ENCODE assay signal across 9 cellular contexts in the genomic region with DNA sequence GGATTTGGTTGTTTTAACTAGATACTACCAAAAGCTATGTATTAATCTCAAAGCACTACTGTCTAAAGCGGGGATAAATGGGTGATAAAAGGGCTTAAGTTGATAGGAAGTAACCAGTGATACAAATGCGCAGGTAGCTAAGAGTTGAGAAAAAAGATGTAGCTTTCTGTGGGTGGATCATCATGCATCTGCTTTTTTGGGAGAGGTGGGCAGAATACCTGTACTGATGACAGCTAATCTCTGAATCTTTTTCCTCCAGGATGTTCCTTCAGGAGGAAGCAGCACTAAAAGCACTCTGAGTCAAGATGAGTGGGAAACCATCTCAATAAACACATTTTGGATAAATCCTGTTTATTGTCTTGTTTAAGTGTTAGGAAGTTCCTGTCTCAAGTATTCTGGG. TPM values are rescaled to one million over a fixed set of nuclear protein-coding genes. Genes with fewer than 3 reads are reported as not detected.
DNase-seq lines count a peak whose midpoint lies in the region; ATAC-seq and TF ChIP-seq lines count a peak whose summit lies in the region.
"Had no signal": no experiment of that assay in that cellular context is flagged by ENCODE, and none has a peak within 500 bp of the region (broad histone marks: within the 10 kb centered on the region; RNA-seq: fewer than 3 reads in every experiment).

No MANE protein-coding gene starts in this region.

- intact Hi-C loops in esophagus squamous epithelium (cut with DNase I) (no loop called here), psoas muscle (cut with DNase I) (loop anchor here in 1 of 2 donors (10.0 kb wide), 1 partner anchor 283 kb away; the partner anchor contains the start of gene HAX1)

- H3K4me1 ChIP-seq in SJSA1 (replicated peaks), result peaks cover 22% of the 10 kb centered on the region
- H3K4me1 ChIP-seq in esophagus squamous epithelium, result peaks cover 19 to 46% (median 23%) of the 10 kb centered on the region in 3 donors
- peaks cover 25% of the 10 kb centered on the region for H3K4me1 ChIP-seq in psoas muscle

- peaks cover 51% of the 10 kb centered on the region for H3K36me3 ChIP-seq in SJSA1
- H3K36me3 ChIP-seq in esophagus squamous epithelium, result peaks cover 12 to 46% (median 22%) of the 10 kb centered on the region in 3 donors
- peaks cover 10 to 47% of the 10 kb centered on the region in 2 donors for H3K36me3 ChIP-seq in psoas muscle (ENCODE audit: insufficient read depth in 1 of 2, low read depth in 1 of 2)

- H3K27me3 ChIP-seq in SJSA1 (replicated peaks) (no peaks in the 10 kb centered on the region), esophagus squamous epithelium (no peaks in the 10 kb centered on the region), psoas muscle (ENCODE audit: insufficient read depth in 3 of 3, low read length in 2 of 3) (no peaks in the 10 kb centered on the region)

- H3K9me3 ChIP-seq in SJSA1 (replicated peaks) (no peaks in the 10 kb centered on the region), esophagus squamous epithelium (no peaks in the 10 kb centered on the region), psoas muscle (no peaks in the 10 kb centered on the region)

- DNase-seq in SJSA1 (ENCODE audit: low read depth in 1 of 2, low spot score in 2 of 2) (no peak), esophagus squamous epithelium (lab: John Stamatoyannopoulos, UW) (no peak), psoas muscle (no peak), NCI-H748 treated with DMSO at 0.1 percent for 48 hours (lab: John Stamatoyannopoulos, UW) (no peak), medulla oblongata (ENCODE audit: extremely low spot score) (no peak), Kasumi-1 (lab: John Stamatoyannopoulos, UW) (no peak)
- DNase-seq: NCI-H446 had no signal

- peak overlapping the region; percentile 88; the same call in 1 of the 2 replicates for H3K27ac ChIP-seq in SJSA1
- peak overlapping the region in 3 of 4 donors; percentile 91 to 99 (median 97) for H3K27ac ChIP-seq in esophagus squamous epithelium
- H3K27ac ChIP-seq in psoas muscle, result peak overlapping the region; percentile 98

- WGBS in esophagus squamous epithelium, 2 donors, result 54 to 80% methylated on average over 2 of the region's 2 CpGs
- WGBS in psoas muscle, 3 donors, result 95 to 100% (median 99%) methylated on average over 2 of the region's 2 CpGs

- ATAC-seq in psoas muscle (no peak), GM18520 (IDR thresholded peaks at IDR 0.05; ENCODE audit: unreplicated experiment) (no peak)

- TF ChIP-seq CTCF in esophagus squamous epithelium (IDR thresholded peaks at IDR 0.05) (no peak), psoas muscle (IDR thresholded peaks at IDR 0.05) (no peak)

- H3K4me3 ChIP-seq in GM08714 (ENCODE audit: low read length) (peak overlapping the region; percentile 67), SJSA1 (peak overlapping the region; percentile 62), esophagus squamous epithelium (peak overlapping the region; percentile 63 to 98 (median 92)), psoas muscle (peak overlapping the region; percentile 93)

- no peak for TF ChIP-seq POLR2A in esophagus squamous epithelium (IDR thresholded peaks at IDR 0.05)

RNA-seq across cellular contexts. Expression of gene RPS27, which starts 1.2 kb away (rescaled TPM):
- 1,681 and 2,337 TPM in 2 replicates for total RNA-seq in SJSA1 (2014; rRNA removed; shearing (Covaris generic))
- total RNA-seq in esophagus squamous epithelium (1,000 to 10,000 TPM in 3 of 4 donors, 100 to 1,000 TPM in 1; 688 to 4,009 (median 2,458) TPM), psoas muscle (1,000 to 10,000 TPM in 2 of 4 donors, 100 to 1,000 TPM in 2; 653 to 1,325 (median 1,012) TPM)
- polyA plus RNA-seq in psoas muscle, result 1,000 to 10,000 TPM; 7,773 to 8,046 (median 8,035) TPM

RNA-seq across cellular contexts. Expression of gene RAB13, which starts 5.7 kb away (rescaled TPM):
- total RNA-seq in SJSA1 (2014; rRNA removed; shearing (Covaris generic)), result 33.5 and 36.2 TPM in 2 replicates
- total RNA-seq in esophagus squamous epithelium (10 to 100 TPM; 24.1 to 45.8 (median 35.5) TPM), psoas muscle (10 to 100 TPM; 31.0 to 67.0 (median 44.1) TPM)
- 10 to 100 TPM; 30.3 to 40.8 (median 38.5) TPM for polyA plus RNA-seq in psoas muscle

RNA-seq across cellular contexts. Expression of gene JTB, which starts 14.3 kb away (rescaled TPM):
- 232 and 279 TPM in 2 replicates for total RNA-seq in SJSA1 (2014; rRNA removed; shearing (Covaris generic))
- total RNA-seq in esophagus squamous epithelium (100 to 1,000 TPM; 144 to 225 (median 204) TPM), psoas muscle (100 to 1,000 TPM in 2 of 4 donors, 10 to 100 TPM in 2; 87.6 to 118 (median 95.0) TPM)
- 100 to 1,000 TPM; 147 to 266 (median 172) TPM for polyA plus RNA-seq in psoas muscle

RNA-seq across cellular contexts. Expression of gene CREB3L4, which starts 24.1 kb away (rescaled TPM):
- total RNA-seq in SJSA1 (2014; rRNA removed; shearing (Covaris generic)), result 3.2 and 4.0 TPM in 2 replicates
- total RNA-seq in esophagus squamous epithelium (10 to 100 TPM in 1 of 4 donors, 1 to 10 TPM in 3; 3.7 to 14.4 (median 8.1) TPM), psoas muscle (1 to 10 TPM; 3.7 to 5.6 (median 5.0) TPM)
- 10 to 100 TPM in 1 of 3 donors, 1 to 10 TPM in 2; 4.3 to 12.6 (median 6.3) TPM for polyA plus RNA-seq in psoas muscle

RNA-seq across cellular contexts. Expression of gene SLC39A1, which starts 28.5 kb away (rescaled TPM):
- total RNA-seq in SJSA1 (2014; rRNA removed; shearing (Covaris generic)), result 141 and 153 TPM in 2 replicates
- total RNA-seq in esophagus squamous epithelium (10 to 100 TPM; 42.5 to 74.2 (median 58.8) TPM), psoas muscle (10 to 100 TPM; 21.9 to 58.2 (median 38.0) TPM)
- 10 to 100 TPM; 46.7 to 85.3 (median 65.9) TPM for polyA plus RNA-seq in psoas muscle
